In genomic region chr11:19714093-19714386, GRCh38 we compare ENCODE assay signal across 8 cellular contexts. TPM values are rescaled to one million over a fixed set of nuclear protein-coding genes. Genes with fewer than 3 reads are reported as not detected.
DNase-seq lines count a peak whose midpoint lies in the region; ATAC-seq, FAIRE-seq and TF ChIP-seq lines count a peak whose summit lies in the region.

No MANE protein-coding gene starts in this region.

- H3K9ac ChIP-seq in endodermal cell (ENCODE audit: extremely low read depth, low read length, poor library complexity, severe bottlenecking): no peak overlapping the region

- H3K9me3 Mint-ChIP-seq in CD4-positive, CD25-positive, alpha-beta regulatory T cell: peaks cover 0 to 2% (median 0%) of the 10 kb centered on the region in 7 donors
- H3K9me3 Mint-ChIP-seq in endodermal cell: no peaks in the 10 kb centered on the region

- no TSS peak for BruUV-seq in PC-9 (replicated peaks; lab: Mats Ljungman, UMichigan)
- BruUV-seq in A673 (replicated peaks; lab: Mats Ljungman, UMichigan): no TSS peak

- no peaks in the 10 kb centered on the region for H3K9me2 ChIP-seq in PC-9 (ENCODE audit: insufficient read depth)

- FAIRE-seq in GM12892 (lab: Jason Lieb, UNC): no peak

- H4K20me1 ChIP-seq in PC-9 (ENCODE audit: insufficient read depth) (no peaks in the 10 kb centered on the region), osteoblast (ENCODE audit: insufficient read depth, low read length) (peaks cover 2% of the 10 kb centered on the region)

- H3K4me3 ChIP-seq in CD4-positive, CD25-positive, alpha-beta regulatory T cell (ENCODE audit: low read depth, low read length): peak overlapping the region; percentile 53
- H3K4me3 ChIP-seq in PC-9 (peak overlapping the region; percentile 56), endodermal cell (ENCODE audit: low read length) (peak overlapping the region; percentile 23), osteoblast (ENCODE audit: insufficient read depth, low read length) (peak overlapping the region; percentile 87), A673 (ENCODE audit: low read depth, low read length, poor library complexity, severe bottlenecking) (no peak overlapping the region)

- H3K79me2 ChIP-seq in PC-9 (ENCODE audit: low read depth): peaks cover 30% of the 10 kb centered on the region
- H3K79me2 ChIP-seq in osteoblast (ENCODE audit: insufficient read depth, low read length): peaks cover 51% of the 10 kb centered on the region

- H3K4me1 ChIP-seq in CD4-positive, CD25-positive, alpha-beta regulatory T cell (ENCODE audit: control insufficient read depth, insufficient read depth, low read length, poor library complexity, severe bottlenecking): peaks cover 27% of the 10 kb centered on the region
- H3K4me1 ChIP-seq in PC-9 (replicated peaks; ENCODE audit: insufficient read depth): peaks cover 45% of the 10 kb centered on the region
- H3K4me1 ChIP-seq in endodermal cell (ENCODE audit: control insufficient read depth, insufficient read depth, low read length): peaks cover 4% of the 10 kb centered on the region
- peaks cover 38% of the 10 kb centered on the region for H3K4me1 ChIP-seq in osteoblast (ENCODE audit: insufficient read depth, low read length)
- H3K4me1 ChIP-seq in A673 (ENCODE audit: insufficient read depth, low read length, poor library complexity, severe bottlenecking): no peaks in the 10 kb centered on the region

- ATAC-seq in CD4-positive, CD25-positive, alpha-beta regulatory T cell (ENCODE audit: low read depth in 2 of 2): no peak
- ATAC-seq in HG02884 (IDR thresholded peaks at IDR 0.05; ENCODE audit: unreplicated experiment): no peak

- peaks cover 20% of the 10 kb centered on the region for H3K27me3 ChIP-seq in CD4-positive, CD25-positive, alpha-beta regulatory T cell (ENCODE audit: control insufficient read depth, insufficient read depth, low read length)
- H3K27me3 ChIP-seq in PC-9 (ENCODE audit: insufficient read depth, low read depth) (no peaks in the 10 kb centered on the region), endodermal cell (ENCODE audit: control insufficient read depth, insufficient read depth, low read length, poor library complexity, severe bottlenecking) (peaks cover 68% of the 10 kb centered on the region), osteoblast (ENCODE audit: insufficient read depth, low read length) (no peaks in the 10 kb centered on the region), A673 (replicated peaks; ENCODE audit: insufficient read depth, low read depth, low read length, poor library complexity) (peaks cover 37% of the 10 kb centered on the region)

- peak overlapping the region; percentile 17 to 62 (median 56) for H3K27ac Mint-ChIP-seq in CD4-positive, CD25-positive, alpha-beta regulatory T cell
- no peak overlapping the region for H3K27ac Mint-ChIP-seq in endodermal cell

- peak overlapping the region; percentile 88 to 93 (median 91) for H3K4me3 Mint-ChIP-seq in CD4-positive, CD25-positive, alpha-beta regulatory T cell
- peak overlapping the region; percentile 71 for H3K4me3 Mint-ChIP-seq in endodermal cell

- peaks cover 66% of the 10 kb centered on the region for H3K27me3 Mint-ChIP-seq in CD4-positive, CD25-positive, alpha-beta regulatory T cell
- H3K27me3 Mint-ChIP-seq in endodermal cell (ENCODE audit: insufficient read depth): peaks cover 64% of the 10 kb centered on the region

- H3K4me1 Mint-ChIP-seq in CD4-positive, CD25-positive, alpha-beta regulatory T cell: peaks cover 4 to 40% (median 17%) of the 10 kb centered on the region in 4 donors
- H3K4me1 Mint-ChIP-seq in endodermal cell: peaks cover 25% of the 10 kb centered on the region

- CTCF ChIA-PET in PC-9 (lab: Charles Lee) (no interaction called here), A673 (lab: Charles Lee) (no interaction called here)

- intact Hi-C loops in PC-9 (cut with micrococcal nuclease; ENCODE audit: unreplicated experiment): no loop called here
- intact Hi-C loops in A673 (cut with micrococcal nuclease; ENCODE audit: unreplicated experiment): no loop called here

- H3F3A ChIP-seq in PC-9 (ENCODE audit: insufficient read depth, low read depth): peaks cover 31% of the 10 kb centered on the region; the same call in 1 of the 2 replicates

- H2AFZ ChIP-seq in PC-9 (peak overlapping the region; percentile 81), osteoblast (ENCODE audit: low read length) (peak overlapping the region; percentile 42)

- POLR2A ChIA-PET in PC-9 (lab: Charles Lee; ENCODE audit: unreplicated experiment) (interaction anchor here (0.7 kb wide), 1 partner anchor 659 kb away, joined by 3 read pairs; no protein-coding TSS in a partner anchor), A673 (lab: Charles Lee; ENCODE audit: low non-redundant PET) (no interaction called here)

- H3K9me3 ChIP-seq in CD4-positive, CD25-positive, alpha-beta regulatory T cell (ENCODE audit: control insufficient read depth in 2 of 2, low read length in 2 of 2): no peaks in the 10 kb centered on the region
- H3K9me3 ChIP-seq in PC-9 (ENCODE audit: insufficient read depth, low read depth) (no peaks in the 10 kb centered on the region), endodermal cell (ENCODE audit: control insufficient read depth, low read length) (no peaks in the 10 kb centered on the region), osteoblast (ENCODE audit: low read depth, low read length) (no peaks in the 10 kb centered on the region), A673 (ENCODE audit: low read depth, low read length, poor library complexity, severe bottlenecking) (no peaks in the 10 kb centered on the region)

- no peak for TF ChIP-seq POLR2A in GM12892 (IDR thresholded peaks at IDR 0.05; ENCODE audit: low read depth, low read length)

- TF ChIP-seq CTCF in PC-9 (conservative IDR thresholded peaks at IDR 0.05) (no peak), endodermal cell (conservative IDR thresholded peaks at IDR 0.05) (no peak), osteoblast (IDR thresholded peaks at IDR 0.05; ENCODE audit: extremely low read depth, low read depth, low read length) (no peak), A673 (conservative IDR thresholded peaks at IDR 0.05; ENCODE audit: low read depth, low read length) (no peak)

- H3K27ac ChIP-seq in CD4-positive, CD25-positive, alpha-beta regulatory T cell (ENCODE audit: insufficient read depth, low read length, poor library complexity, severe bottlenecking): no peak overlapping the region
- H3K27ac ChIP-seq in PC-9 (peak overlapping the region; percentile 83; the same call in 1 of the 2 replicates), endodermal cell (ENCODE audit: low read depth, low read length) (no peak overlapping the region), osteoblast (ENCODE audit: low read depth, low read length) (peak overlapping the region; percentile 95), A673 (ENCODE audit: low read depth, low read length, poor library complexity, severe bottlenecking) (no peak overlapping the region)

- H3K4me2 ChIP-seq in PC-9 (peak overlapping the region; percentile 93), osteoblast (ENCODE audit: insufficient read depth, low read length) (peak overlapping the region; percentile 94)

- no peaks in the 10 kb centered on the region for H3K36me3 Mint-ChIP-seq in CD4-positive, CD25-positive, alpha-beta regulatory T cell
- H3K36me3 Mint-ChIP-seq in endodermal cell (ENCODE audit: low read depth): no peaks in the 10 kb centered on the region

- no peak for DNase-seq in CD4-positive, CD25-positive, alpha-beta regulatory T cell
- no peak for DNase-seq in PC-9
- DNase-seq in endodermal cell: no peak
- no peak for DNase-seq in osteoblast (ENCODE audit: insufficient read length, low spot score, missing footprints)
- DNase-seq in D341Med (ENCODE audit: low spot score): no peak
- no peak for DNase-seq in GM12892 (ENCODE audit: insufficient read length)
- no peak for DNase-seq in A673 (ENCODE audit: low spot score)

- H3K36me3 ChIP-seq in CD4-positive, CD25-positive, alpha-beta regulatory T cell (ENCODE audit: control insufficient read depth, insufficient read depth, low read length): no peaks in the 10 kb centered on the region
- H3K36me3 ChIP-seq in PC-9 (ENCODE audit: low read depth): no peaks in the 10 kb centered on the region
- no peaks in the 10 kb centered on the region for H3K36me3 ChIP-seq in endodermal cell (ENCODE audit: control insufficient read depth, insufficient read depth, low read length)
- no peaks in the 10 kb centered on the region for H3K36me3 ChIP-seq in osteoblast (ENCODE audit: insufficient read depth, low read length)
- no peaks in the 10 kb centered on the region for H3K36me3 ChIP-seq in A673 (ENCODE audit: insufficient read depth, low read length, poor library complexity, severe bottlenecking)

- 5 to 20% methylated on average over 2 to 17 of the region's 17 CpGs for WGBS in endodermal cell (ENCODE audit: insufficient coverage in 1 of 2, insufficient read length in 1 of 2), 2 experiments

RNA-seq across cellular contexts. Expression of gene NAV2, which starts 1.4 kb away (rescaled TPM):
- total RNA-seq in CD4-positive, CD25-positive, alpha-beta regulatory T cell: 0.59 TPM
- under 1 TPM in 2 of 4 donors, not detected in 2; 0.14 to 0.36 TPM for polyA plus RNA-seq in CD4-positive, CD25-positive, alpha-beta regulatory T cell
- total RNA-seq in PC-9 (2021) (22.9 and 23.3 TPM in 2 replicates), endodermal cell (10 to 100 TPM; 37.1 to 42.4 TPM), osteoblast (8.7 and 12.4 TPM in 2 replicates), A673 (2021) (0.07 TPM in 1 of 2 replicates, not detected in the other)
- polyA plus RNA-seq in endodermal cell (2013, experiment 1 of 2): 17.1 TPM
- polyA plus RNA-seq in endodermal cell (2013, experiment 2 of 2): 15.8 TPM
- polyA plus RNA-seq in GM12892 (2012; ENCODE audit: missing spikeins): 1.2 TPM

Comparison
In these comparisons a context has a peak if more than half of its experiments do, and no peak if none do; other contexts are left out.
1. H3K27ac ChIP-seq: peak in PC-9 (single experiment) and osteoblast (single experiment); none in CD4-positive, CD25-positive, alpha-beta regulatory T cell (single experiment), endodermal cell (single experiment) and A673 (single experiment).